ENCODE assay signal across 17 cellular contexts in the genomic region with DNA sequence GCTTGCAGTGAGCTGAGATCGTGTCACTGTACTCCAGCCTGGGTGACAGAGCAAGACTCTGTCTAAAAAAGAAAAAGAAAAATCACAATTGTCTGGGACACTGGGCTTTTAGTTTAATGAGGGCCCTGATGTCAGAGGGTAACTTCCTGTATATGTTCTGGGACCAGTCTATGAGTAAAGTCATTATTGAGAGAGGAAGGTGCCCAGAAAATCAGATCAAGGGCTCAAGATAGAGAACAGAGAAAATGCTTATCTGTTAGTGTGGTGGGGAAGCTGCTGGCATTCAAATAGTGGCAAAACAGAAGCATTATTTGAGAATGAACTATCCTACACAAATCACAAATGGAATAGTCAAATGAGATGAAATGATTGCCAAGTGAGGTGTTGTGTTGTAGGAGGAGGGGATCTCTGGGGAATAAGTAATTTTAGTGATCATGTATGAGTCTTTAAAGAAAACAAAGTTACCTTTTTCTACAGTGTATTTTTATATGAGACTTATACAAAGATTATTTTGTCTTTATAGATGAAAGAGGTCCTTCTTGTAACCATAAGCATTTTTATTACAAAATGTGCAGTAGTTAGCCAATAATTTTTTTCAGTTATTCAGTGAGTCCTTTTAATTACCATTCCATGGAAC. TPM values are rescaled to one million over a fixed set of nuclear protein-coding genes. Genes with fewer than 3 reads are reported as not detected.
DNase-seq lines count a peak whose midpoint lies in the region; ATAC-seq, FAIRE-seq and TF ChIP-seq lines count a peak whose summit lies in the region.
"Had no signal": no experiment of that assay in that cellular context is flagged by ENCODE, and none has a peak within 500 bp of the region (broad histone marks: within the 10 kb centered on the region; RNA-seq: fewer than 3 reads in every experiment).

No MANE protein-coding gene starts in this region.

- H3K4me1 Mint-ChIP-seq in activated T-cell treated with anti-CD3 and anti-CD28 coated beads, Interleukin-2, amount 50 U/mL, for 24 hours (ENCODE audit: low read depth): peaks cover 80% of the 10 kb centered on the region
- H3K4me1 Mint-ChIP-seq in activated naive CD8-positive, alpha-beta T cell (ENCODE audit: low read depth): peaks cover 70% of the 10 kb centered on the region
- H3K4me1 Mint-ChIP-seq in neural crest cell: peaks cover 37% of the 10 kb centered on the region

- DNase-seq in activated T-cell treated with anti-CD3 and anti-CD28 coated beads, Interleukin-2, amount 50 U/mL, for 24 hours: no peak
- no peak for DNase-seq in activated T-cell treated with anti-CD3 and anti-CD28 coated beads, Interleukin-2, amount 50 U/mL, for 48 hours
- DNase-seq in GM18507 (ENCODE audit: extremely low spot score, insufficient read length, low read depth): no peak
- DNase-seq in neural crest cell (ENCODE audit: low read depth, low spot score): no peak
- DNase-seq in body of pancreas: no peak
- DNase-seq: ACHN; anterior cingulate cortex; Caco-2; kidney; NCI-H1930; stimulated activated naive CD8-positive, alpha-beta T cell treated with anti-CD3 and anti-CD28 coated beads, Interleukin-15, amount 100 ng/mL, for 72 hours had no signal

- no peaks in the 10 kb centered on the region for H3K9me3 Mint-ChIP-seq in activated T-cell treated with anti-CD3 and anti-CD28 coated beads, Interleukin-2, amount 50 U/mL, for 24 hours
- H3K9me3 Mint-ChIP-seq in activated naive CD8-positive, alpha-beta T cell (ENCODE audit: low read depth): no peaks in the 10 kb centered on the region
- no peaks in the 10 kb centered on the region for H3K9me3 Mint-ChIP-seq in neural crest cell
- H3K9me3 Mint-ChIP-seq: stimulated activated naive CD8-positive, alpha-beta T cell treated with anti-CD3 and anti-CD28 coated beads, Interleukin-15, amount 100 ng/mL, for 72 hours had no signal

- H3K27me3 Mint-ChIP-seq in activated T-cell treated with anti-CD3 and anti-CD28 coated beads, Interleukin-2, amount 50 U/mL, for 24 hours: no peaks in the 10 kb centered on the region
- H3K27me3 Mint-ChIP-seq in activated naive CD8-positive, alpha-beta T cell: no peaks in the 10 kb centered on the region
- H3K27me3 Mint-ChIP-seq in neural crest cell (ENCODE audit: low read depth): no peaks in the 10 kb centered on the region
- H3K27me3 Mint-ChIP-seq: stimulated activated naive CD8-positive, alpha-beta T cell treated with anti-CD3 and anti-CD28 coated beads, Interleukin-15, amount 100 ng/mL, for 72 hours had no signal

- no peak overlapping the region for H3K4me3 Mint-ChIP-seq in activated T-cell treated with anti-CD3 and anti-CD28 coated beads, Interleukin-2, amount 50 U/mL, for 24 hours
- peak overlapping the region; percentile 42 for H3K4me3 Mint-ChIP-seq in activated naive CD8-positive, alpha-beta T cell
- no peak overlapping the region for H3K4me3 Mint-ChIP-seq in neural crest cell

- H3K9me3 ChIP-seq in body of pancreas: no peaks in the 10 kb centered on the region
- H3K9me3 ChIP-seq: Caco-2, esophagus muscularis mucosa had no signal

- ATAC-seq in body of pancreas: no peak
- no peak for ATAC-seq in GM21576 (IDR thresholded peaks at IDR 0.05; ENCODE audit: unreplicated experiment)
- ATAC-seq in HG02678 (IDR thresholded peaks at IDR 0.05; ENCODE audit: unreplicated experiment): no peak
- ATAC-seq: stimulated activated naive CD8-positive, alpha-beta T cell treated with anti-CD3 and anti-CD28 coated beads, Interleukin-15, amount 100 ng/mL, for 72 hours had no signal

- TF ChIP-seq CTCF in neural crest cell (conservative IDR thresholded peaks at IDR 0.05) (no peak), body of pancreas (IDR thresholded peaks at IDR 0.05) (no peak)

- peak; percentile 39 for FAIRE-seq in GM18507 (lab: Jason Lieb, UNC)
- FAIRE-seq: GM12892, kidney had no signal

- intact Hi-C loops in body of pancreas (cut with DNase I): no loop called here

- no peaks in the 10 kb centered on the region for H3K36me3 ChIP-seq in body of pancreas (replicated peaks in 1 of 2; ENCODE audit: insufficient read depth in 1 of 2, low read depth in 2 of 2)

- H3K27ac Mint-ChIP-seq in activated T-cell treated with anti-CD3 and anti-CD28 coated beads, Interleukin-2, amount 50 U/mL, for 24 hours: peak overlapping the region; percentile 85
- peak overlapping the region; percentile 34 for H3K27ac Mint-ChIP-seq in activated naive CD8-positive, alpha-beta T cell
- peak overlapping the region; percentile 22 for H3K27ac Mint-ChIP-seq in neural crest cell (ENCODE audit: unreplicated experiment)

- WGBS in body of pancreas, 2 donors: 75 to 76% methylated on average over 1 of the region's 1 CpG

- H3K27ac ChIP-seq in body of pancreas: no peak overlapping the region
- H3K27ac ChIP-seq: coronary artery, esophagus muscularis mucosa had no signal

- no peaks in the 10 kb centered on the region for H3K27me3 ChIP-seq in body of pancreas
- H3K27me3 ChIP-seq: esophagus muscularis mucosa had no signal

- H3K36me3 Mint-ChIP-seq in activated T-cell treated with anti-CD3 and anti-CD28 coated beads, Interleukin-2, amount 50 U/mL, for 24 hours (ENCODE audit: low read depth): peaks cover 95% of the 10 kb centered on the region
- H3K36me3 Mint-ChIP-seq in activated naive CD8-positive, alpha-beta T cell: peaks cover 15% of the 10 kb centered on the region
- peaks cover 23% of the 10 kb centered on the region for H3K36me3 Mint-ChIP-seq in neural crest cell (ENCODE audit: low read depth)

- peaks cover 18% of the 10 kb centered on the region for H3K4me1 ChIP-seq in body of pancreas
- H3K4me1 ChIP-seq: Caco-2 had no signal

- no peak for TF ChIP-seq POLR2A in body of pancreas (IDR thresholded peaks at IDR 0.05)

- no peak overlapping the region for H3K4me3 ChIP-seq in body of pancreas
- H3K4me3 ChIP-seq: coronary artery, esophagus muscularis mucosa had no signal

RNA-seq across cellular contexts. Expression of gene ARIH2, which starts 13.4 kb away (rescaled TPM):
- total RNA-seq in neural crest cell (91.7 and 101 TPM in 2 replicates), body of pancreas (10 to 100 TPM; 43.1 to 99.5 TPM)

RNA-seq across cellular contexts. Expression of gene SLC25A20, which starts 33.4 kb away (rescaled TPM):
- total RNA-seq in neural crest cell (5.7 and 6.5 TPM in 2 replicates), body of pancreas (10 to 100 TPM; 20.8 to 31.4 TPM)

RNA-seq across cellular contexts. Expression of gene P4HTM, which starts 58.0 kb away (rescaled TPM):
- total RNA-seq in neural crest cell (29.1 and 31.4 TPM in 2 replicates), body of pancreas (10 to 100 TPM; 72.9 to 73.8 TPM)

Comparison
In these comparisons a context has a peak if more than half of its experiments do, and no peak if none do; other contexts are left out.
1. H3K27ac Mint-ChIP-seq: peak in every context shown above with its lines; median percentile 85 in activated T-cell treated with anti-CD3 and anti-CD28 coated beads, Interleukin-2, amount 50 U/mL, for 24 hours; 34 in activated naive CD8-positive, alpha-beta T cell; 22 in neural crest cell.